ENCODE assay signal across 17 cellular contexts in genomic region chr11:45157247-45158209, GRCh38. TPM values are rescaled to one million over a fixed set of nuclear protein-coding genes. Genes with fewer than 3 reads are reported as not detected.
DNase-seq lines count a peak whose midpoint lies in the region; ATAC-seq and TF ChIP-seq lines count a peak whose summit lies in the region.
"Had no signal": no experiment of that assay in that cellular context is flagged by ENCODE, and none has a peak within 500 bp of the region (broad histone marks: within the 10 kb centered on the region; RNA-seq: fewer than 3 reads in every experiment).

No MANE protein-coding gene starts in this region.

- H3K4me1 ChIP-seq in ovary (ENCODE audit: insufficient read depth) (peaks cover 54% of the 10 kb centered on the region), transverse colon (peaks cover 15 to 35% (median 28%) of the 10 kb centered on the region in 4 donors)

- H3K36me3 ChIP-seq in ovary (no peaks in the 10 kb centered on the region), transverse colon (no peaks in the 10 kb centered on the region), MG63 (no peaks in the 10 kb centered on the region)

- in situ Hi-C loops in transverse colon (cut with MboI; ENCODE audit: low pct_ligation_motif_present in 1 of 4, low pct_unique_long_range_greater_than_20kb in 1 of 4, low sequenced_read_pairs in 3 of 4) = no loop called here

- H3K4me3 ChIP-seq in ovary (no peak overlapping the region), transverse colon (no peak overlapping the region), MG63 (no peak overlapping the region)
- H3K4me3 ChIP-seq: GM23248 had no signal

- TF ChIP-seq EP300 in ovary (IDR thresholded peaks at IDR 0.05) (no peak), transverse colon (IDR thresholded peaks at IDR 0.05; ENCODE audit: low read depth) (no peak)

- TF ChIP-seq CTCF in ovary (IDR thresholded peaks at IDR 0.05) (no peak), transverse colon (IDR thresholded peaks at IDR 0.05) (no peak)

- TF ChIP-seq POLR2A in ovary (IDR thresholded peaks at IDR 0.05) (no peak), transverse colon (IDR thresholded peaks at IDR 0.05) (no peak)

- 75 to 77% (median 76%) methylated on average over 20 of the region's 20 CpGs for WGBS in ovary, 3 donors
- 60 to 83% methylated on average over 1 to 20 of the region's 20 CpGs for WGBS in transverse colon (ENCODE audit: low coverage in 1 of 2), 2 donors

- peaks cover 26 to 32% of the 10 kb centered on the region in 2 donors for H3K4me1 Mint-ChIP-seq in effector memory CD8-positive, alpha-beta T cell (ENCODE audit: low read depth in 2 of 2)
- H3K4me1 Mint-ChIP-seq: activated CD4-positive, alpha-beta T cell treated with anti-CD3 and anti-CD28 coated beads for 36 hours had no signal

- no peak overlapping the region for H3K4me3 Mint-ChIP-seq in effector memory CD8-positive, alpha-beta T cell
- H3K4me3 Mint-ChIP-seq: activated CD4-positive, alpha-beta T cell treated with anti-CD3 and anti-CD28 coated beads for 36 hours; T-helper 17 cell had no signal

- intact Hi-C loops in head of caudate nucleus (cut with DNase I) = no loop called here
- intact Hi-C loops in ovary (cut with DNase I) = no loop called here
- intact Hi-C loops in transverse colon (cut with DNase I; ENCODE audit: low total_unique reads) = no loop called here

- no peak for ATAC-seq in activated CD4-positive, CD25-positive, alpha-beta regulatory T cell treated with anti-CD3 and anti-CD28 coated beads, Interleukin-2, amount 50 U/mL, for 24 hours
- no peak for ATAC-seq in effector memory CD8-positive, alpha-beta T cell (replicated peaks)
- ATAC-seq: activated CD4-positive, alpha-beta T cell treated with anti-CD3 and anti-CD28 coated beads for 36 hours; Panc1; T-helper 17 cell had no signal

- H3K9me3 ChIP-seq in ovary (no peaks in the 10 kb centered on the region), transverse colon (no peaks in the 10 kb centered on the region), MG63 (no peaks in the 10 kb centered on the region)

- no peaks in the 10 kb centered on the region for H3K9me3 Mint-ChIP-seq in effector memory CD8-positive, alpha-beta T cell

- H3K27ac ChIP-seq in ovary (peak overlapping the region; percentile 67 to 81), transverse colon (peak overlapping the region; percentile 29 to 79 (median 61))
- H3K27ac ChIP-seq: 22Rv1, GM23248 had no signal

- peaks cover 13% of the 10 kb centered on the region for H3K36me3 Mint-ChIP-seq in effector memory CD8-positive, alpha-beta T cell (ENCODE audit: insufficient read depth)

- peak; percentile 26 for DNase-seq in activated CD4-positive, CD25-positive, alpha-beta regulatory T cell treated with anti-CD3 and anti-CD28 coated beads, Interleukin-2, amount 50 U/mL, for 72 hours
- DNase-seq in head of caudate nucleus (peak in 24 of 42 donors; percentile 31 to 82 (median 60)), ovary (no peak), transverse colon (no peak), cerebellar nuclear complex (lab: John Stamatoyannopoulos, UW) (no peak), MG63 (no peak)
- no peak for DNase-seq in effector memory CD8-positive, alpha-beta T cell
- DNase-seq: activated CD4-positive, alpha-beta T cell treated with anti-CD3 and anti-CD28 coated beads for 36 hours; amniotic stem cell; foreskin melanocyte; GM23248; KG1; NCI-H1436 treated with DMSO at 0.1 percent for 48 hours; T-helper 17 cell had no signal

- peak overlapping the region in 1 of 2 donors; percentile 53 for H3K27ac Mint-ChIP-seq in effector memory CD8-positive, alpha-beta T cell
- H3K27ac Mint-ChIP-seq: activated CD4-positive, alpha-beta T cell treated with anti-CD3 and anti-CD28 coated beads for 36 hours; T-helper 17 cell had no signal

- no peaks in the 10 kb centered on the region for H3K27me3 Mint-ChIP-seq in effector memory CD8-positive, alpha-beta T cell
- H3K27me3 Mint-ChIP-seq: activated CD4-positive, alpha-beta T cell treated with anti-CD3 and anti-CD28 coated beads for 36 hours; T-helper 17 cell had no signal

- H3K27me3 ChIP-seq in ovary (no peaks in the 10 kb centered on the region), transverse colon (no peaks in the 10 kb centered on the region), MG63 (no peaks in the 10 kb centered on the region)

RNA-seq across cellular contexts. Expression of gene PRDM11, which starts 11.1 kb away (rescaled TPM):
- total RNA-seq in ovary (10 to 100 TPM; 10.7 to 45.4 (median 32.2) TPM), transverse colon (10 to 100 TPM in 1 of 4 donors, 1 to 10 TPM in 3; 5.0 to 11.2 (median 7.9) TPM)
- polyA plus RNA-seq in ovary = 1 to 10 TPM; 8.7 to 8.9 TPM
- total RNA-seq in MG63 (2014; rRNA removed; shearing (Covaris generic); ENCODE audit: low replicate concordance) = 4.3 and 5.7 TPM in 2 replicates

Comparison
In these comparisons a context has a peak if more than half of its experiments do, and no peak if none do; other contexts are left out.
1. DNase-seq: peak in activated CD4-positive, CD25-positive, alpha-beta regulatory T cell treated with anti-CD3 and anti-CD28 coated beads, Interleukin-2, amount 50 U/mL, for 72 hours (single experiment) and head of caudate nucleus (24 of 42); none in ovary (0 of 5), transverse colon (single experiment), effector memory CD8-positive, alpha-beta T cell (0 of 3), cerebellar nuclear complex (0 of 2) and MG63 (single experiment).